Comparison of ENCODE assay signal across 9 cellular contexts in the genomic region with DNA sequence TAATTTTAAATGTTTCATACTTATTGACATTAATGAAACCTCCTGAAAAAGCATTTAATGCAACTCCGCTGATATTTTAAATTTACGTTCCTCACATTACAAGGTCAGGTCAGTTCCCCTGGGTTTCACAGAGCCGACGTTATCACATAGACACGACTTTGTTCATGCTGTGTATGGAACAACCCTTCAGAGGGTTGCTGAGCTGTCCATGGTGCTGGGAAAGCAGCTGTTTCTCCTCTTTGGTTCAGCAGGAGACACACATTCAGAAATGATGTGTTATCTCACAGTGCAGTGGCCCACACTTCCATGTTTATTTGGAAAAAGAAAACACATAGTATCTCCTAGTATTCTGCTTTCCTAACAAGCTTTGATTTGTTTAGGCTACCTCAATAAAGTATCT. TPM values are rescaled to one million over a fixed set of nuclear protein-coding genes. Genes with fewer than 3 reads are reported as not detected.
A peak's percentile ranks its signal among the peaks of the same experiment; 100 is the strongest.
DNase-seq lines count a peak whose midpoint lies in the region; ATAC-seq and TF ChIP-seq lines count a peak whose summit lies in the region.
"Had no signal": no experiment of that assay in that cellular context is flagged by ENCODE, and none has a peak within 500 bp of the region (broad histone marks: within the 10 kb centered on the region; RNA-seq: fewer than 3 reads in every experiment).

No MANE protein-coding gene starts in this region.

- no peak for TF ChIP-seq POLR2A in erythroblast (IDR thresholded peaks at IDR 0.05; ENCODE audit: low read length)

- no peaks in the 10 kb centered on the region for H3K4me1 Mint-ChIP-seq in activated CD4-positive, alpha-beta T cell treated with anti-CD3 and anti-CD28 coated beads for 36 hours

- CTCF ChIA-PET in activated CD4-positive, alpha-beta T cell treated with anti-CD3 and anti-CD28 coated beads for 36 hours (lab: Charles Lee), result interaction anchor here (1.1 kb wide), 1 partner anchor 94 kb away, joined by 3 read pairs; no protein-coding TSS in a partner anchor

- H3K36me3 Mint-ChIP-seq in activated CD4-positive, alpha-beta T cell treated with anti-CD3 and anti-CD28 coated beads for 36 hours (ENCODE audit: low read depth), result no peaks in the 10 kb centered on the region

- ATAC-seq in activated CD4-positive, alpha-beta T cell treated with anti-CD3 and anti-CD28 coated beads for 36 hours, result no peak

- H3K9me3 Mint-ChIP-seq in activated CD4-positive, alpha-beta T cell treated with anti-CD3 and anti-CD28 coated beads for 36 hours (ENCODE audit: low read depth), result no peaks in the 10 kb centered on the region

- no peak overlapping the region for H3K4me3 Mint-ChIP-seq in activated CD4-positive, alpha-beta T cell treated with anti-CD3 and anti-CD28 coated beads for 36 hours

- DNase-seq in activated CD4-positive, alpha-beta T cell treated with anti-CD3 and anti-CD28 coated beads for 36 hours, result peak; percentile 39
- no peak for DNase-seq in activated CD4-positive, alpha-beta T cell treated with anti-CD3 and anti-CD28 coated beads for 1 hour
- DNase-seq in RPMI8226 (peak; percentile 26), erythroblast (lab: John Stamatoyannopoulos, UW) (peak; percentile 4 to 5), retina (peak; percentile 18), epidermal melanocyte (ENCODE audit: insufficient read length, low spot score) (no peak), SHP77 treated with DMSO at 0.1 percent for 48 hours (lab: John Stamatoyannopoulos, UW) (no peak), cerebellar cortex (ENCODE audit: low spot score) (no peak)
- DNase-seq: NCI-H774 had no signal

- no peak overlapping the region for H3K27ac Mint-ChIP-seq in activated CD4-positive, alpha-beta T cell treated with anti-CD3 and anti-CD28 coated beads for 36 hours

- POLR2A ChIA-PET in activated CD4-positive, alpha-beta T cell treated with anti-CD3 and anti-CD28 coated beads for 36 hours (lab: Charles Lee), result no interaction called here

- intact Hi-C loops in activated CD4-positive, alpha-beta T cell treated with anti-CD3 and anti-CD28 coated beads for 36 hours (cut with DNase I, micrococcal nuclease), result no loop called here

- H3K27me3 Mint-ChIP-seq in activated CD4-positive, alpha-beta T cell treated with anti-CD3 and anti-CD28 coated beads for 36 hours, result peaks cover 2% of the 10 kb centered on the region

RNA-seq across cellular contexts. Expression of a gene that starts 53.5 kb away (rescaled TPM):
- total RNA-seq in activated CD4-positive, alpha-beta T cell treated with anti-CD3 and anti-CD28 coated beads for 36 hours, result under 1 TPM; 0.40 to 0.85 TPM

Comparison
In these comparisons a context has a peak if more than half of its experiments do, and no peak if none do; other contexts are left out.
1. DNase-seq: peak in activated CD4-positive, alpha-beta T cell treated with anti-CD3 and anti-CD28 coated beads for 36 hours (single experiment), RPMI8226 (single experiment), erythroblast (2 of 2) and retina (single experiment); none in activated CD4-positive, alpha-beta T cell treated with anti-CD3 and anti-CD28 coated beads for 1 hour (single experiment), epidermal melanocyte (single experiment), SHP77 treated with DMSO at 0.1 percent for 48 hours (single experiment) and cerebellar cortex (single experiment).